Comparison of ENCODE assay signal across 18 cellular contexts in the genomic region with DNA sequence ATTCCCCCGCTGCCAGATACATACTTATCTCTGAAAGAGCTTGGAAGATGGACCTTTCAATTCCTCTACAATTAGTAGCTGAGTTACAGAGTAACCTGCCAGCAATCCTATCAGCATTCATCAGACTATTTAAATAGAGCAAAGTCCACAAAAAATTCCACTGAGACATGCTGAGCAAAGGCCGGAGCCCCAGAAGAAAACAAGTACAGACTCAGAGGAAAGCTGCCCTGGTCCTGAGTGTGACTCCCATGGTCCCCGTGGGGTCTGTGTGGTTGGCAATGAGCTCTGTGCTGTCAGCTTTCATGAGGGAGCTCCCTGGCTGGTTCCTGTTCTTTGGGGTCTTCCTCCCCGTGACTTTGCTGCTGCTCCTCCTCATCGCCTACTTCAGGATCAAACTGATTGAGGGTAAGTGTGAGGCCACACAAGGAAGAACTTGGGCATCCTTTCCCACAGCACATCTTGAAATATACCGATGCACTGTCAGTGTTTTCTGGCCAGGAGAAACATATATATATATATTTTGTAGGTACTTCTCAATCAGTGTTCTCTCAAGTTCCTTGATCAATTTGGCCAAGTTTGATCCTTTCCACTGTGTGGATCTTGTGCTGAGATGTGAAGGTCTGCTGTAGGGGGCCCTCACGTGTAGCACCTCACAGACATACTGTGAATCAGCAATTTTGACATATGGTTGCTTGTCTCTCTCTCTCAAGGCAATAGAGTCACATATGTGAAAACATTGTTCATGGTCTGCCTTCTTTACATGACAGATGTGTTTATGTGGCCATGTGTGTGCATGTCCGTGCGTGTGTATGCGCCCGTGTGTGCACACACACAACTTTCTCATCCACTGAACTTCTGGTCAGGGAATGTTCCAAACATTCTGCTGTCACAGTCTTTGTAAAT. TPM values are rescaled to one million over a fixed set of nuclear protein-coding genes. Genes with fewer than 3 reads are reported as not detected.
DNase-seq lines count a peak whose midpoint lies in the region; ATAC-seq, FAIRE-seq and TF ChIP-seq lines count a peak whose summit lies in the region.
"Had no signal": no experiment of that assay in that cellular context is flagged by ENCODE, and none has a peak within 500 bp of the region (broad histone marks: within the 10 kb centered on the region; RNA-seq: fewer than 3 reads in every experiment).

SMLR1 (plus strand) TSS at position 160 of the 903 bp plus-strand sequence; CDS start at position 168, 8 bp downstream.

- H3K4ac ChIP-seq in H1 (replicated peaks; ENCODE audit: insufficient read length, low read depth, low read length), result no peak within 1 kb of the TSS

- no peak for TF ChIP-seq CTCF in H1 (IDR thresholded peaks at IDR 0.05; ENCODE audit: control extremely low read depth in 1 of 3, insufficient read depth in 1 of 3, low read depth in 1 of 3, low read length in 3 of 3)
- peak; percentile 42 for TF ChIP-seq CTCF in HepG2 (CRISPR knock-in tag; IDR thresholded peaks at IDR 0.05)
- no peak for TF ChIP-seq CTCF in smooth muscle cell (IDR thresholded peaks at IDR 0.05; ENCODE audit: borderline replicate concordance, insufficient read depth, poor library complexity, severe bottlenecking)

- H3K4me3 ChIP-seq in HUES64 (ENCODE audit: low read length), result no peak within 1 kb of the TSS
- no peak within 1 kb of the TSS for H3K4me3 ChIP-seq in H1 (ENCODE audit: extremely low read depth in 1 of 4, insufficient read depth in 2 of 4, low read depth in 3 of 4, low read length in 4 of 4)
- H3K4me3 ChIP-seq in HepG2 (replicated peaks in 1 of 3; ENCODE audit: insufficient read depth in 1 of 3, low read depth in 2 of 3, low read length in 3 of 3), result peak within 1 kb of the TSS; percentile 66 to 83 (median 81)
- H3K4me3 ChIP-seq in smooth muscle cell, result peak within 1 kb of the TSS; percentile 35
- H3K4me3 ChIP-seq: MG63, SK-N-MC had no signal

- intact Hi-C loops in HepG2 (cut with micrococcal nuclease; ENCODE audit: unreplicated experiment), result loop anchor here (1.0 to 5.0 kb wide), 4 partner anchors 12 to 505 kb away; no protein-coding TSS in a partner anchor

- H2AFZ ChIP-seq in H1 (ENCODE audit: low read length) (no peak within 1 kb of the TSS), HepG2 (ENCODE audit: low read length) (no peak within 1 kb of the TSS), smooth muscle cell (ENCODE audit: low read depth) (no peak within 1 kb of the TSS)

- TF ChIP-seq EP300 in H1 (IDR thresholded peaks at IDR 0.05; ENCODE audit: borderline replicate concordance in 1 of 2, low read depth in 2 of 2, low read length in 2 of 2) (no peak), HepG2 (IDR thresholded peaks at IDR 0.05; ENCODE audit: low read depth in 2 of 2, low read length in 2 of 2) (peak; percentile 49 to 94; a peak in 2 of 4 replicates), HepG2 (CRISPR knock-in tag; IDR thresholded peaks at IDR 0.05; ENCODE audit: borderline replicate concordance) (peak; percentile 77; the same call in 1 of the 2 replicates)

- H3K9ac ChIP-seq in HUES64 (ENCODE audit: low read depth, low read length) (no peak within 1 kb of the TSS), H1 (replicated peaks in 1 of 4; ENCODE audit: extremely low read depth in 1 of 4, low read depth in 3 of 4, low read length in 3 of 4) (no peak within 1 kb of the TSS; a peak in 1 of 7 replicates), HepG2 (ENCODE audit: insufficient read depth, low read depth, low read length) (peak within 1 kb of the TSS; percentile 92), smooth muscle cell (ENCODE audit: low read depth) (no peak within 1 kb of the TSS)
- H3K9ac ChIP-seq: KMS-11 had no signal

- H2BK20ac ChIP-seq in H1 (ENCODE audit: low read length), result peak within 1 kb of the TSS; percentile 15; the same call in 1 of the 2 replicates

- H3K23ac ChIP-seq in H1 (ENCODE audit: insufficient read length), result no peak within 1 kb of the TSS

- CTCF ChIA-PET in H1 (lab: Charles Lee; ENCODE audit: partially characterized antibody) (interaction anchor here (0.9 to 1.0 kb wide), 2 partner anchors 12 to 810 kb away, joined by 3 to 4 read pairs; partner anchors contain the start of gene ENPP3), HepG2 (lab: Yijun Ruan, JAX; ENCODE audit: low intra/inter-chr PET ratio, low total read pairs) (interaction anchor here (1.2 kb wide), 1 partner anchor 68 kb away, joined by 3 read pairs; no protein-coding TSS in a partner anchor)

- H3K4me1 ChIP-seq in HUES64 (ENCODE audit: insufficient read depth, low read length), result no peaks in the 10 kb centered on the region
- peaks cover 0 to 8% (median 3%) of the 10 kb centered on the region in 4 experiments; a peak in 4 of 7 replicates for H3K4me1 ChIP-seq in H1 (replicated peaks in 1 of 4; ENCODE audit: control insufficient read depth in 3 of 4, insufficient read depth in 4 of 4, low read length in 3 of 4)
- peaks cover 94% of the 10 kb centered on the region for H3K4me1 ChIP-seq in HepG2 (ENCODE audit: insufficient read depth, low read length)
- no peaks in the 10 kb centered on the region for H3K4me1 ChIP-seq in smooth muscle cell (ENCODE audit: low read depth)
- H3K4me1 ChIP-seq: BE2C had no signal

- no peak within 1 kb of the TSS for H2BK120ac ChIP-seq in H1 (replicated peaks; ENCODE audit: low read depth, low read length)

- H2AK5ac ChIP-seq in H1 (ENCODE audit: low read depth, low read length), result peak within 1 kb of the TSS; percentile 33; the same call in 1 of the 2 replicates

- H3K18ac ChIP-seq in H1 (ENCODE audit: extremely low read depth, low read length), result no peak within 1 kb of the TSS

- no peak within 1 kb of the TSS for H3K56ac ChIP-seq in H1 (replicated peaks; ENCODE audit: insufficient read length, low read depth, low read length)

- H3F3A ChIP-seq in smooth muscle cell (ENCODE audit: low read depth), result no peaks in the 10 kb centered on the region

- POLR2A ChIA-PET in H1 (lab: Charles Lee; ENCODE audit: partially characterized antibody) (no interaction called here), HepG2 (lab: Yijun Ruan, JAX) (interaction anchor here (0.6 to 5.3 kb wide), 20 partner anchors 10 to 1124 kb away, joined by 3 to 175 read pairs (median 4); no protein-coding TSS in a partner anchor)

- no peak within 1 kb of the TSS for H3K14ac ChIP-seq in H1 (ENCODE audit: insufficient read length)

- H3K79me1 ChIP-seq in H1 (ENCODE audit: low read depth, low read length), result no peaks in the 10 kb centered on the region

- H4K91ac ChIP-seq in H1 (replicated peaks; ENCODE audit: insufficient read length, low read length), result no peak within 1 kb of the TSS

- TF ChIP-seq RAD21 in H1 (IDR thresholded peaks at IDR 0.05 in 1 of 2, conservative IDR thresholded peaks at IDR 0.05 in 1 of 2; ENCODE audit: low read depth in 2 of 2, low read length in 2 of 2), result no peak
- peak; percentile 39 for TF ChIP-seq RAD21 in HepG2 (CRISPR knock-in tag; IDR thresholded peaks at IDR 0.05)

- H2BK5ac ChIP-seq in H1 (ENCODE audit: low read depth, low read length), result no peak within 1 kb of the TSS

- peak; percentile 86 for ATAC-seq in HepG2
- no peak for ATAC-seq in HG03571 (IDR thresholded peaks at IDR 0.05; ENCODE audit: unreplicated experiment)
- no peak for ATAC-seq in GM19455 (IDR thresholded peaks at IDR 0.05; ENCODE audit: unreplicated experiment)
- ATAC-seq: PC-3 had no signal

- FAIRE-seq in H1 (lab: Jason Lieb, UNC), result no peak
- peak; percentile 79 for FAIRE-seq in HepG2 (lab: Jason Lieb, UNC)

- H3K9me3 ChIP-seq in HUES64 (ENCODE audit: insufficient read depth, low read depth, low read length) (no peaks in the 10 kb centered on the region), H1 (ENCODE audit: insufficient read depth in 2 of 2, low read depth in 1 of 2, low read length in 1 of 2) (no peaks in the 10 kb centered on the region), HepG2 (ENCODE audit: low read length) (no peaks in the 10 kb centered on the region), smooth muscle cell (replicated peaks; ENCODE audit: low read depth) (no peaks in the 10 kb centered on the region)
- H3K9me3 ChIP-seq: BE2C, MG63 had no signal

- no peak within 1 kb of the TSS for H4K5ac ChIP-seq in H1 (ENCODE audit: insufficient read length, low read depth, low read length)

- BruUV-seq in HepG2 (replicated peaks; lab: Mats Ljungman, UMichigan), result TSS peak; percentile 49

- no peaks in the 10 kb centered on the region for H3K23me2 ChIP-seq in H1 (ENCODE audit: low read depth, low read length)

- 85% methylated on average over 10 of the region's 11 CpGs for WGBS in HUES64
- 78% methylated on average over 11 of the region's 11 CpGs; no CpG with 5 or more reads in 1 of the 2 experiments for WGBS in H1 (ENCODE audit: extremely low coverage in 1 of 2, insufficient coverage in 1 of 2, insufficient read length in 1 of 2, insufficient replicate concordance in 2 of 2, low coverage in 1 of 2, low lambda C conversion rate in 2 of 2, missing lambda C conversion rate in 1 of 2), 2 experiments
- WGBS in HepG2 (ENCODE audit: low lambda C conversion rate), result 4% methylated on average over 11 of the region's 11 CpGs
- 80% methylated on average over 11 of the region's 11 CpGs for WGBS in smooth muscle cell (ENCODE audit: low lambda C conversion rate)

- H4K20me1 ChIP-seq in H1 (replicated peaks in 1 of 2; ENCODE audit: control insufficient read depth in 1 of 2, insufficient read depth in 2 of 2, low read length in 2 of 2) (no peaks in the 10 kb centered on the region), HepG2 (ENCODE audit: insufficient read depth, low read length) (no peaks in the 10 kb centered on the region), smooth muscle cell (ENCODE audit: low read depth) (no peaks in the 10 kb centered on the region)

- H3K27ac ChIP-seq in HUES64 (ENCODE audit: low read depth, low read length) (peak within 1 kb of the TSS; percentile 50; the same call in 1 of the 2 replicates), H1 (ENCODE audit: low read depth, low read length) (no peak within 1 kb of the TSS), HepG2 (ENCODE audit: extremely low read length, insufficient read depth, low read length) (peak within 1 kb of the TSS; percentile 95), smooth muscle cell (ENCODE audit: low read depth) (no peak within 1 kb of the TSS)
- H3K27ac ChIP-seq: KMS-11, SK-N-MC had no signal

- no peaks in the 10 kb centered on the region for H3K27me3 ChIP-seq in HUES64 (ENCODE audit: insufficient read depth, low read length)
- no peaks in the 10 kb centered on the region for H3K27me3 ChIP-seq in H1 (replicated peaks in 1 of 4; ENCODE audit: control insufficient read depth in 3 of 4, extremely low read depth in 1 of 4, insufficient read depth in 3 of 4, low read length in 3 of 4)
- no peaks in the 10 kb centered on the region; a peak in 1 of 5 replicates for H3K27me3 ChIP-seq in HepG2 (ENCODE audit: control insufficient read depth in 1 of 2, insufficient read depth in 2 of 2, low read length in 2 of 2)
- no peaks in the 10 kb centered on the region for H3K27me3 ChIP-seq in smooth muscle cell (ENCODE audit: low read depth)
- H3K27me3 ChIP-seq: BE2C, MG63 had no signal

- H2BK15ac ChIP-seq in H1 (ENCODE audit: low read length), result no peak within 1 kb of the TSS

- peak within 1 kb of the TSS; percentile 72; the same call in 1 of the 2 replicates for H2BK12ac ChIP-seq in H1 (ENCODE audit: low read depth, low read length)

- TF ChIP-seq POLR2A in H1 (IDR thresholded peaks at IDR 0.05; ENCODE audit: control extremely low read depth in 1 of 2, low read depth in 2 of 2, low read length in 2 of 2) (no peak), HepG2 (IDR thresholded peaks at IDR 0.05; ENCODE audit: insufficient read depth in 1 of 2, low read depth in 2 of 2, low read length in 2 of 2) (peak; percentile 98)

- in situ Hi-C loops in HepG2 (cut with HindIII; ENCODE audit: extremely low pct_ligation_motif_present, low pct_unique_long_range_greater_than_20kb), result no loop called here

- H3K36me3 ChIP-seq in HUES64 (ENCODE audit: insufficient read depth, low read length) (no peaks in the 10 kb centered on the region), H1 (ENCODE audit: control insufficient read depth in 2 of 4, insufficient read depth in 4 of 4, low read length in 3 of 4) (no peaks in the 10 kb centered on the region), HepG2 (replicated peaks in 1 of 2; ENCODE audit: control insufficient read depth in 1 of 2, insufficient read depth in 2 of 2, low read length in 2 of 2) (peaks cover 2 to 21% of the 10 kb centered on the region in 2 experiments; a peak in 4 of 5 replicates), smooth muscle cell (ENCODE audit: low read depth) (no peaks in the 10 kb centered on the region)
- H3K36me3 ChIP-seq: BE2C, MG63 had no signal

- H3K79me2 ChIP-seq in H1 (ENCODE audit: control insufficient read depth in 1 of 2, insufficient read depth in 2 of 2, low read length in 2 of 2) (no peaks in the 10 kb centered on the region), HepG2 (ENCODE audit: insufficient read depth, low read length) (peaks cover 52% of the 10 kb centered on the region), smooth muscle cell (ENCODE audit: low read depth) (no peaks in the 10 kb centered on the region)

- DNase-seq in H1 (ENCODE audit: low read depth in 1 of 2, low spot score in 2 of 2) (no peak), HepG2 (ENCODE audit: low spot score) (peak; percentile 96), smooth muscle cell (lab: John Stamatoyannopoulos, UW; ENCODE audit: unreplicated experiment) (no peak), NOMO-1 (lab: John Stamatoyannopoulos, UW; ENCODE audit: unreplicated experiment in 2 of 2) (no peak)
- DNase-seq: BE2C; CD4-positive, alpha-beta memory T cell; H7; MG63; NCI-H1105; NCI-H1694 treated with DMSO at 0.1 percent for 48 hours; NCI-H69; PC-3 had no signal

- H3K4me2 ChIP-seq in H1 (ENCODE audit: insufficient read depth in 1 of 2, low read depth in 2 of 2, low read length in 2 of 2) (no peak within 1 kb of the TSS; a peak in 1 of 4 replicates), HepG2 (ENCODE audit: low read depth, low read length) (peak within 1 kb of the TSS; percentile 95), smooth muscle cell (no peak within 1 kb of the TSS)
- H3K4me2 ChIP-seq: KMS-11 had no signal

- no peak within 1 kb of the TSS for H4K8ac ChIP-seq in H1 (ENCODE audit: extremely low read depth, insufficient read depth, low read length)

RNA-seq across cellular contexts. Expression of gene SMLR1, which starts in this region (rescaled TPM):
- polyA plus RNA-seq in HUES64 (2013, experiment 1 of 2), result not detected
- polyA plus RNA-seq in HUES64 (2013, experiment 2 of 2), result not detected
- total RNA-seq in H1 (2021; fragmentation: NEBNext Ultra II Directional; extraction: Animal tissue kit (Norgen Biotek cat#: 25700)), result not detected in 2 replicates
- polyA plus RNA-seq in H1 (2011; rRNA removed) (not detected in 2 replicates), HepG2 (2011; rRNA removed) (37.9 and 41.8 TPM in 2 replicates), smooth muscle cell (0.09 TPM in 1 of 2 replicates, not detected in the other)
- not detected for polyA plus RNA-seq in H1 (2011; cell fraction: cytosol; rRNA removed)
- polyA plus RNA-seq in H1 (2011; cell fraction: nucleus; rRNA removed), result not detected
- polyA plus RNA-seq in H1 (2012, experiment 1 of 2), result not detected in 4 replicates
- polyA plus RNA-seq in H1 (2012, experiment 2 of 2), result not detected
- polyA plus RNA-seq in H1 (2013, experiment 1 of 2), result not detected
- polyA plus RNA-seq in H1 (2013, experiment 2 of 2), result not detected
- not detected in 2 replicates for polyA minus RNA-seq in H1 (2011; rRNA and poly(A)+ RNA removed)
- polyA minus RNA-seq in H1 (2011; cell fraction: cytosol; rRNA and poly(A)+ RNA removed), result not detected
- polyA minus RNA-seq in H1 (2011; cell fraction: nucleus; rRNA and poly(A)+ RNA removed), result not detected
- total RNA-seq in HepG2 (2016; rRNA removed; fragmentation: Illumina TruSeq; extraction: Trizol) (97.8 and 104 TPM in 2 replicates), smooth muscle cell (not detected in 2 replicates)
- total RNA-seq in HepG2 (2016; cell fraction: cytosol; rRNA removed; fragmentation: Illumina TruSeq; extraction: Trizol; ENCODE audit: low read depth), result 41.9 and 46.7 TPM in 2 replicates
- total RNA-seq in HepG2 (2016; cell fraction: insoluble cytoplasmic fraction; rRNA removed; fragmentation: Illumina TruSeq; extraction: Trizol), result 92.4 and 106 TPM in 2 replicates
- 60.2 and 61.3 TPM in 2 replicates for total RNA-seq in HepG2 (2016; cell fraction: membrane; rRNA removed; fragmentation: Illumina TruSeq; extraction: Trizol)
- 91.8 and 97.0 TPM in 2 replicates for total RNA-seq in HepG2 (2016; cell fraction: nucleus; rRNA removed; fragmentation: Illumina TruSeq; extraction: Trizol)
- polyA plus RNA-seq in HepG2 (2011; cell fraction: cytosol; rRNA removed), result 28.9 and 39.2 TPM in 2 replicates
- 42.3 and 58.0 TPM in 2 replicates for polyA plus RNA-seq in HepG2 (2011; cell fraction: nucleus; rRNA removed)
- 67.5 and 98.6 TPM in 2 replicates for polyA plus RNA-seq in HepG2 (2012)
- 32.8 and 42.1 TPM in 2 replicates for polyA plus RNA-seq in HepG2 (2016; cell fraction: cytosol; fragmentation: Illumina TruSeq; extraction: Trizol; ENCODE audit: low read depth)
- polyA plus RNA-seq in HepG2 (2016; cell fraction: insoluble cytoplasmic fraction; fragmentation: Illumina TruSeq; extraction: Trizol; ENCODE audit: low read depth), result 87.1 and 90.1 TPM in 2 replicates
- 46.2 and 48.8 TPM in 2 replicates for polyA plus RNA-seq in HepG2 (2016; cell fraction: membrane; fragmentation: Illumina TruSeq; extraction: Trizol; ENCODE audit: low read depth)
- 109 and 122 TPM in 2 replicates for polyA plus RNA-seq in HepG2 (2016; cell fraction: nucleus; fragmentation: Illumina TruSeq; extraction: Trizol; ENCODE audit: insufficient read depth, low read depth)
- polyA minus RNA-seq in HepG2 (2011; rRNA and poly(A)+ RNA removed; ENCODE audit: low replicate concordance), result 57.4 TPM in 1 of 2 replicates, not detected in the other
- 15.2 and 17.4 TPM in 2 replicates for polyA minus RNA-seq in HepG2 (2011; cell fraction: cytosol; rRNA and poly(A)+ RNA removed)
- 124 and 145 TPM in 2 replicates for polyA minus RNA-seq in HepG2 (2011; cell fraction: nucleus; rRNA and poly(A)+ RNA removed)
- total RNA-seq: CD4-positive, alpha-beta memory T cell; H7; HT1080; PC-3 had no signal
- polyA plus RNA-seq: CD4-positive, alpha-beta memory T cell had no signal

Comparison
In these comparisons a context has a peak if more than half of its experiments do, and no peak if none do; other contexts are left out.
1. RNA of gene SMLR1 (total RNA-seq): 41.9 to 106 TPM in HepG2; not detected in H1 and not detected in smooth muscle cell; every median in the first group is over 10 times any median in the second.
2. RNA of gene SMLR1 (polyA plus RNA-seq): 28.9 to 122 TPM in HepG2; not detected in H1 and 0.09 TPM in smooth muscle cell; every median in the first group is over 10 times any median in the second.
3. H3K27ac ChIP-seq: peak in HUES64 (single experiment) and HepG2 (single experiment); none in H1 (single experiment) and smooth muscle cell (single experiment).
4. H3K4me3 ChIP-seq: peak in HepG2 (3 of 3) and smooth muscle cell (single experiment); none in HUES64 (single experiment) and H1 (0 of 4).
5. POLR2A ChIP-seq: peak in HepG2 (2 of 2); none in H1 (0 of 2).